ENCODE assay signal across 10 cellular contexts in genomic region chr16:49464877-49465504, GRCh38.
DNase-seq lines count a peak whose midpoint lies in the region; ATAC-seq and TF ChIP-seq lines count a peak whose summit lies in the region.
"Had no signal": no experiment of that assay in that cellular context is flagged by ENCODE, and none has a peak within 500 bp of the region (broad histone marks: within the 10 kb centered on the region; RNA-seq: fewer than 3 reads in every experiment).

No MANE protein-coding gene starts in this region.

- H3K4me1 Mint-ChIP-seq in T-helper 17 cell, result peaks cover 18% of the 10 kb centered on the region

- no peaks in the 10 kb centered on the region for H3K36me3 ChIP-seq in iPS-20b (ENCODE audit: insufficient read depth, low read depth, low read length)
- H3K36me3 ChIP-seq: thoracic aorta had no signal

- peaks cover 4% of the 10 kb centered on the region for H3K27me3 Mint-ChIP-seq in T-helper 17 cell

- H3K9me3 ChIP-seq in T-helper 17 cell (ENCODE audit: control insufficient read depth, low read length, poor library complexity, severe bottlenecking), result no peaks in the 10 kb centered on the region
- no peaks in the 10 kb centered on the region for H3K9me3 ChIP-seq in iPS-20b (ENCODE audit: insufficient read depth, low read depth, low read length)
- H3K9me3 ChIP-seq: thoracic aorta had no signal

- peaks cover 30% of the 10 kb centered on the region for H3K27me3 ChIP-seq in iPS-20b (ENCODE audit: insufficient read depth, low read length)

- peak overlapping the region; percentile 62; the same call in 1 of the 2 replicates for H3K9ac ChIP-seq in iPS-20b (ENCODE audit: low read depth, low read length)
- H3K9ac ChIP-seq: parathyroid adenoma had no signal

- DNase-seq in T-helper 17 cell (no peak), kidney glomerular epithelial cell (lab: John Stamatoyannopoulos, UW) (no peak), NCI-H524 (lab: John Stamatoyannopoulos, UW) (no peak)

- H3K27ac ChIP-seq in 22Rv1 (no peak overlapping the region), iPS-20b (ENCODE audit: low read length) (no peak overlapping the region)
- H3K27ac ChIP-seq: parathyroid adenoma, thoracic aorta had no signal

- ATAC-seq in T-helper 17 cell (no peak), HG03378 (IDR thresholded peaks at IDR 0.05; ENCODE audit: unreplicated experiment) (no peak), HG03342 (IDR thresholded peaks at IDR 0.05; ENCODE audit: unreplicated experiment) (no peak)

- TF ChIP-seq CTCF in 22Rv1 (IDR thresholded peaks at IDR 0.05) (peak; percentile 69), GM12872 (IDR thresholded peaks at IDR 0.05; ENCODE audit: insufficient read depth, low read depth, low read length) (peak; percentile 62)

- peak overlapping the region; percentile 93 for H3K27ac Mint-ChIP-seq in T-helper 17 cell

- no peaks in the 10 kb centered on the region for H3K4me1 ChIP-seq in iPS-20b (ENCODE audit: insufficient read depth, low read length)
- H3K4me1 ChIP-seq: parathyroid adenoma had no signal

- H3K4me3 Mint-ChIP-seq in T-helper 17 cell, result no peak overlapping the region

- peak overlapping the region; percentile 67 for H3K4me3 ChIP-seq in iPS-20b (ENCODE audit: low read length)
- H3K4me3 ChIP-seq: thoracic aorta had no signal

- no peaks in the 10 kb centered on the region for H3K36me3 Mint-ChIP-seq in T-helper 17 cell (ENCODE audit: low read depth)
